Comparison of ENCODE assay signal across 23 cellular contexts in genomic region chr7:94280836-94281235, GRCh38.
"Had no signal": no experiment of that assay in that cellular context is flagged by ENCODE, and none has a peak within 500 bp of the region (broad histone marks: within the 10 kb centered on the region; RNA-seq: fewer than 3 reads in every experiment).

No MANE protein-coding gene starts in this region.

- H3K27ac ChIP-seq: coronary artery, neutrophil, prostate gland, right atrium auricular region, suprapubic skin, vagina had no signal

- H3K4me1 ChIP-seq: prostate gland, right atrium auricular region, suprapubic skin, vagina had no signal

- H3K4me3 Mint-ChIP-seq: mesothelial cell of epicardium; naive B cell; natural killer cell treated with Interleukin-12 subunit alpha and Interleukin-12 subunit beta and Interleukin-15 and Interleukin-18, amount 100 ng/mL, for 72 hours; stimulated activated naive CD8-positive, alpha-beta T cell treated with anti-CD3 and anti-CD28 coated beads, Interleukin-15, amount 100 ng/mL, for 72 hours had no signal

- H3K9me3 Mint-ChIP-seq: mesothelial cell of epicardium; naive B cell; natural killer cell treated with Interleukin-12 subunit alpha and Interleukin-12 subunit beta and Interleukin-15 and Interleukin-18, amount 100 ng/mL, for 72 hours had no signal

- H3K4me1 Mint-ChIP-seq: naive B cell; stimulated activated naive CD8-positive, alpha-beta T cell treated with anti-CD3 and anti-CD28 coated beads, Interleukin-15, amount 100 ng/mL, for 72 hours had no signal

- DNase-seq: central memory CD4-positive, alpha-beta T cell; dermis blood vessel endothelial cell; effector memory CD4-positive, alpha-beta T cell; head of caudate nucleus; mesenchymal stem cell; mucosa of descending colon; naive B cell; small intestine; stimulated activated CD4-positive, alpha-beta T cell treated with anti-CD3 and anti-CD28 coated beads, Interleukin-15, amount 100 ng/mL, for 24 hours; stimulated activated CD4-positive, alpha-beta T cell treated with anti-CD3 and anti-CD28 coated beads, Interleukin-2, amount 100 ng/mL, for 48 hours; stimulated activated CD8-positive, alpha-beta memory T cell treated with anti-CD3 and anti-CD28 coated beads, Interleukin-4, amount 100 ng/mL, for 48 hours; stimulated activated naive CD4-positive, alpha-beta T cell; stimulated activated naive CD8-positive, alpha-beta T cell treated with anti-CD3 and anti-CD28 coated beads, Interleukin-15, amount 100 ng/mL, for 72 hours; trophoblast cell had no signal

- H3K36me3 Mint-ChIP-seq: mesothelial cell of epicardium; naive B cell; natural killer cell treated with Interleukin-12 subunit alpha and Interleukin-12 subunit beta and Interleukin-15 and Interleukin-18, amount 100 ng/mL, for 72 hours had no signal

- H3K27me3 Mint-ChIP-seq: stimulated activated naive CD8-positive, alpha-beta T cell treated with anti-CD3 and anti-CD28 coated beads, Interleukin-15, amount 100 ng/mL, for 72 hours had no signal

- H3K4me3 ChIP-seq: coronary artery, mucosa of descending colon, prostate gland, right atrium auricular region, suprapubic skin, vagina had no signal

- ATAC-seq: left lobe of liver; mucosa of descending colon; natural killer cell treated with Interleukin-12 subunit alpha and Interleukin-12 subunit beta and Interleukin-15 and Interleukin-18, amount 100 ng/mL, for 72 hours; stimulated activated naive CD8-positive, alpha-beta T cell treated with anti-CD3 and anti-CD28 coated beads, Interleukin-15, amount 100 ng/mL, for 72 hours had no signal

- H3K36me3 ChIP-seq: neutrophil, prostate gland, right atrium auricular region, suprapubic skin, vagina had no signal

- H3K27me3 ChIP-seq: neutrophil, right atrium auricular region, suprapubic skin, vagina had no signal

- H3K9me3 ChIP-seq: mucosa of descending colon, neutrophil, prostate gland, right atrium auricular region, suprapubic skin, vagina had no signal

- H3K27ac Mint-ChIP-seq: mesothelial cell of epicardium; naive B cell; natural killer cell treated with Interleukin-12 subunit alpha and Interleukin-12 subunit beta and Interleukin-15 and Interleukin-18, amount 100 ng/mL, for 72 hours; stimulated activated naive CD8-positive, alpha-beta T cell treated with anti-CD3 and anti-CD28 coated beads, Interleukin-15, amount 100 ng/mL, for 72 hours had no signal
